ENCODE assay signal across 20 cellular contexts in genomic region chr11:32400196-32400595, GRCh38. TPM values are rescaled to one million over a fixed set of nuclear protein-coding genes. Genes with fewer than 3 reads are reported as not detected.
A peak's percentile ranks its signal among the peaks of the same experiment; 100 is the strongest.
DNase-seq lines count a peak whose midpoint lies in the region; ATAC-seq, FAIRE-seq and TF ChIP-seq lines count a peak whose summit lies in the region.
"Had no signal": no experiment of that assay in that cellular context is flagged by ENCODE, and none has a peak within 500 bp of the region (broad histone marks: within the 10 kb centered on the region; RNA-seq: fewer than 3 reads in every experiment).

No MANE protein-coding gene starts in this region.

- 22% methylated on average over 16 of the region's 16 CpGs for WGBS in smooth muscle cell (ENCODE audit: low lambda C conversion rate)

- no peaks in the 10 kb centered on the region for H3K9me3 ChIP-seq in astrocyte (ENCODE audit: insufficient read depth, low read depth, low read length)
- H3K9me3 ChIP-seq in smooth muscle cell (replicated peaks; ENCODE audit: low read depth) = no peaks in the 10 kb centered on the region
- H3K9me3 ChIP-seq: mucosa of descending colon, stomach had no signal

- H3F3A ChIP-seq in smooth muscle cell (ENCODE audit: low read depth) = no peaks in the 10 kb centered on the region

- no peak for ATAC-seq in HG03469 (IDR thresholded peaks at IDR 0.05; ENCODE audit: unreplicated experiment)
- ATAC-seq in HG02678 (IDR thresholded peaks at IDR 0.05; ENCODE audit: unreplicated experiment) = no peak
- ATAC-seq: GM12878, mucosa of descending colon had no signal

- H3K79me2 ChIP-seq in astrocyte (ENCODE audit: insufficient read depth, low read length) (no peaks in the 10 kb centered on the region), smooth muscle cell (ENCODE audit: low read depth) (no peaks in the 10 kb centered on the region)

- H3K27ac ChIP-seq in astrocyte (ENCODE audit: low read depth, low read length) (no peak overlapping the region), smooth muscle cell (ENCODE audit: low read depth) (no peak overlapping the region)
- H3K27ac ChIP-seq: KMS-11, stomach had no signal

- H3K4me2 ChIP-seq in astrocyte (ENCODE audit: low read length) = no peak overlapping the region
- H3K4me2 ChIP-seq in smooth muscle cell = peak overlapping the region; percentile 66
- H3K4me2 ChIP-seq: KMS-11 had no signal

- H3K36me3 ChIP-seq in astrocyte (ENCODE audit: insufficient read depth, low read length) (no peaks in the 10 kb centered on the region), smooth muscle cell (ENCODE audit: low read depth) (no peaks in the 10 kb centered on the region)
- H3K36me3 ChIP-seq: stomach had no signal

- FAIRE-seq in HTR-8/SVneo (lab: Jason Lieb, UNC) (peak; percentile 97), astrocyte (lab: Jason Lieb, UNC) (no peak)
- FAIRE-seq: GM12878 had no signal

- TF ChIP-seq CTCF in astrocyte (IDR thresholded peaks at IDR 0.05; ENCODE audit: insufficient read depth, low read depth, low read length) = no peak
- no peak for TF ChIP-seq CTCF in smooth muscle cell (IDR thresholded peaks at IDR 0.05; ENCODE audit: borderline replicate concordance, insufficient read depth, poor library complexity, severe bottlenecking)

- DNase-seq in HTR-8/SVneo (ENCODE audit: insufficient read length, low spot score) (peak; percentile 61), astrocyte (ENCODE audit: low read depth) (peak; percentile 48), head of caudate nucleus (peak in 24 of 42 donors; percentile 2 to 55 (median 16)), smooth muscle cell (lab: John Stamatoyannopoulos, UW; ENCODE audit: unreplicated experiment) (no peak), T1000 (lab: John Stamatoyannopoulos, UW) (no peak)
- DNase-seq: activated CD4-positive, CD25-positive, alpha-beta regulatory T cell; activated effector memory CD4-positive, alpha-beta T cell treated with anti-CD3 and anti-CD28 coated beads, Interleukin-2, amount 50 U/mL, for 16 hours; aorta; CD4-positive, CD25-positive, alpha-beta regulatory T cell; foreskin fibroblast; mucosa of descending colon; NCI-H526 treated with DMSO at 0.1 percent for 48 hours; RPMI8226; stomach; T-helper 1 cell had no signal

- no peaks in the 10 kb centered on the region for H3K36me3 Mint-ChIP-seq in astrocyte (ENCODE audit: low read depth, unreplicated experiment)
- H3K36me3 Mint-ChIP-seq: CD4-positive, CD25-positive, alpha-beta regulatory T cell had no signal

- H3K4me3 ChIP-seq in astrocyte (ENCODE audit: insufficient read depth, low read depth, low read length) = no peak overlapping the region
- H3K4me3 ChIP-seq in smooth muscle cell = no peak overlapping the region
- H3K4me3 ChIP-seq: GM12878, mucosa of descending colon, stomach had no signal

- H3K4me1 ChIP-seq in astrocyte (ENCODE audit: insufficient read depth, low read length) (no peaks in the 10 kb centered on the region), smooth muscle cell (ENCODE audit: low read depth) (no peaks in the 10 kb centered on the region)
- H3K4me1 ChIP-seq: stomach had no signal

- H3K9ac ChIP-seq in astrocyte (ENCODE audit: low read length) = no peak overlapping the region
- H3K9ac ChIP-seq in smooth muscle cell (ENCODE audit: low read depth) = no peak overlapping the region
- H3K9ac ChIP-seq: KMS-11 had no signal

- H3K27ac Mint-ChIP-seq in astrocyte (ENCODE audit: unreplicated experiment) = peak overlapping the region; percentile 79
- H3K27ac Mint-ChIP-seq: CD4-positive, CD25-positive, alpha-beta regulatory T cell had no signal

- H3K27me3 ChIP-seq in astrocyte (ENCODE audit: insufficient read depth, low read length) = peaks cover 17% of the 10 kb centered on the region
- peaks cover 60% of the 10 kb centered on the region for H3K27me3 ChIP-seq in smooth muscle cell (ENCODE audit: low read depth)

- H3K27me3 Mint-ChIP-seq in astrocyte (ENCODE audit: low read depth, unreplicated experiment) = peaks cover 4% of the 10 kb centered on the region

- H4K20me1 ChIP-seq in astrocyte (ENCODE audit: insufficient read depth, low read length) (no peaks in the 10 kb centered on the region), smooth muscle cell (ENCODE audit: low read depth) (no peaks in the 10 kb centered on the region)

- intact Hi-C loops in head of caudate nucleus (cut with DNase I) = no loop called here

- peaks cover 19% of the 10 kb centered on the region for H3K4me1 Mint-ChIP-seq in astrocyte (ENCODE audit: low read depth, unreplicated experiment)

- H2AFZ ChIP-seq in astrocyte (ENCODE audit: low read depth, low read length) = peak overlapping the region; percentile 26
- H2AFZ ChIP-seq in smooth muscle cell (ENCODE audit: low read depth) = no peak overlapping the region

- no peaks in the 10 kb centered on the region for H3K9me3 Mint-ChIP-seq in astrocyte (ENCODE audit: unreplicated experiment)

- peak overlapping the region; percentile 18 for H3K4me3 Mint-ChIP-seq in astrocyte (ENCODE audit: unreplicated experiment)
- H3K4me3 Mint-ChIP-seq: CD4-positive, CD25-positive, alpha-beta regulatory T cell had no signal

RNA-seq across cellular contexts. Expression of gene WT1, which starts 35.1 kb away (rescaled TPM):
- 0.45 and 1.4 TPM in 2 replicates for total RNA-seq in astrocyte
- not detected in 2 replicates for total RNA-seq in smooth muscle cell
- not detected in 2 replicates for polyA plus RNA-seq in smooth muscle cell
- total RNA-seq: CD4-positive, CD25-positive, alpha-beta regulatory T cell; dermis microvascular lymphatic vessel endothelial cell; GM12878 had no signal
- polyA plus RNA-seq: CD4-positive, CD25-positive, alpha-beta regulatory T cell had no signal

Comparison
In these comparisons a context has a peak if more than half of its experiments do, and no peak if none do; other contexts are left out.
1. DNase-seq: peak in HTR-8/SVneo (single experiment), astrocyte (single experiment) and head of caudate nucleus (24 of 42); none in smooth muscle cell (single experiment) and T1000 (single experiment).